ENCODE assay signal across 12 cellular contexts in the genomic region with DNA sequence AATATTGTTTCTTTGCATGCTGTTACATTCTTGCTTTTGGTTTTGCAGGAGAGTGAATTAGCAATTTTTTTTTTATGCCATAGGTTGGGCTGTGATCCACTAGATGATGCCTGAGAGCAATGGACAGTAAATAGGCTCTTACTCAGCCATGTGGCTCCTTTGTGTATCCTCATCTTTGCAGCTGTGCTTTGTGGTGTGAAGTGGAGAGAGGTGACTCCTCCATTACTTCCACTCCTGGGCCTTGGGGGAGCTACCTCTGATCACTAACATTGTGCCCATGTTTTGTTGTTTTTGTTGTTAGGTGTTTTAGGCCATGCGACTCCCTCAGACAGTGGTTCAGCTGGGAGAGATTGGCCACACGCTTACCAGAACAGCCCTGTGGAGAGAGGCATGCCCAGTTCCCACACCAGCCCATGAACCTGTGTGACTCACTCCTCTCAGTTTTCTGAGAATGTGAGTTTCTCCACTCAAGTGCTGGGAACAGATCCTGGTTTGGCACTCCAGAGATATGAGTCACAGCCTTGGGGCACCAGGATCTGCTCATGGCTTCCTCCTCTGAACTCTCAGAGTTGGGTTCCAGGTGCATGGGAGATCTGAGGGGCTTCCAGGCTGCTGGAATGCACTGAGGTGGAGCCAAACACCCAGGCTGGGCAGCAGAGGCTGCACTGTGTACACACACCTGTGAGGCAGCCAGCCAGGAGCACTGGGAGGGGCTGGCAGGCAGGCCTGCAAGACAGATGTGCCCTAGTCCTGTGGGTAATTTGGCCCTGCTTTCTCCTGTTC.
A peak's percentile ranks its signal among the peaks of the same experiment; 100 is the strongest.
DNase-seq lines count a peak whose midpoint lies in the region; ATAC-seq, FAIRE-seq and TF ChIP-seq lines count a peak whose summit lies in the region.
"Had no signal": no experiment of that assay in that cellular context is flagged by ENCODE, and none has a peak within 500 bp of the region (broad histone marks: within the 10 kb centered on the region; RNA-seq: fewer than 3 reads in every experiment).

No MANE protein-coding gene starts in this region.

- peak overlapping the region; percentile 85 for H2AFZ ChIP-seq in keratinocyte (ENCODE audit: control insufficient read depth, low read length)

- no peak for TF ChIP-seq POLR2A in vagina (IDR thresholded peaks at IDR 0.05)

- H3K4me3 ChIP-seq in astrocyte of the spinal cord (ENCODE audit: low read depth, low read length) (no peak overlapping the region), keratinocyte (ENCODE audit: control insufficient read depth in 2 of 3, extremely low read depth in 1 of 3, insufficient read depth in 2 of 3, low read depth in 1 of 3, low read length in 3 of 3) (no peak overlapping the region), vagina (no peak overlapping the region)
- H3K4me3 ChIP-seq: testis had no signal

- H3K36me3 ChIP-seq in keratinocyte (ENCODE audit: control insufficient read depth in 2 of 2, extremely low read depth in 1 of 2, insufficient read depth in 2 of 2, low read length in 2 of 2) = no peaks in the 10 kb centered on the region
- H3K36me3 ChIP-seq in vagina = no peaks in the 10 kb centered on the region

- dilution Hi-C loops in keratinocyte (cut with MboI; ENCODE audit: extremely low pct_ligation_motif_present, low sequenced_read_pairs) = no loop called here

- H3K4me1 ChIP-seq in keratinocyte (ENCODE audit: control insufficient read depth, extremely low read depth, insufficient read depth, low read length) (peaks cover 18% of the 10 kb centered on the region), vagina (no peaks in the 10 kb centered on the region)
- H3K4me1 ChIP-seq: testis had no signal

- H3K27ac ChIP-seq in keratinocyte (ENCODE audit: control insufficient read depth, insufficient read depth, low read length) (peak overlapping the region; percentile 73), vagina (no peak overlapping the region)
- H3K27ac ChIP-seq: testis had no signal

- H3K79me2 ChIP-seq in keratinocyte (ENCODE audit: control insufficient read depth, insufficient read depth, low read length) = no peaks in the 10 kb centered on the region

- peak overlapping the region; percentile 33 for H3K9ac ChIP-seq in keratinocyte (ENCODE audit: control insufficient read depth, extremely low read depth, insufficient read depth, low read length)

- DNase-seq in Right ventricle myocardium inferior (ENCODE audit: missing footprints) (no peak), cardiac septum (ENCODE audit: low spot score) (no peak), astrocyte of the spinal cord (ENCODE audit: low read depth, low spot score) (peak; percentile 95), keratinocyte (ENCODE audit: low read depth, low spot score) (peak; percentile 93), vagina (ENCODE audit: extremely low spot score in 2 of 2) (peak; percentile 92 to 97), UCSD-AML1 (lab: John Stamatoyannopoulos, UW; ENCODE audit: unreplicated experiment) (no peak), NAMALWA (ENCODE audit: low spot score) (no peak), G401 (ENCODE audit: low spot score) (no peak)
- DNase-seq: activated CD4-positive, alpha-beta T cell treated with anti-CD3 and anti-CD28 coated beads, Interleukin-2, amount 10 ng/mL, durations not matched to agents 7 days and 5 days; central memory CD4-positive, alpha-beta T cell; testis had no signal

- in situ Hi-C loops in astrocyte of the spinal cord (cut with HindIII; ENCODE audit: low sequenced_read_pairs) = no loop called here
- in situ Hi-C loops in G401 (cut with HindIII; ENCODE audit: low sequenced_read_pairs) = no loop called here

- H3K9me1 ChIP-seq in keratinocyte (ENCODE audit: control insufficient read depth, extremely low read depth, insufficient read depth, low read length) = peaks cover 2% of the 10 kb centered on the region

- intact Hi-C loops in Right ventricle myocardium inferior (cut with DNase I) (no loop called here), cardiac septum (cut with DNase I) (no loop called here), vagina (cut with DNase I) (no loop called here)

- H3K4me2 ChIP-seq in keratinocyte (ENCODE audit: control insufficient read depth, extremely low read depth, insufficient read depth, low read depth, low read length) = peak overlapping the region; percentile 39

- FAIRE-seq in keratinocyte (lab: Jason Lieb, UNC) = peak; percentile 100

- no peaks in the 10 kb centered on the region for H3K27me3 ChIP-seq in keratinocyte (ENCODE audit: control insufficient read depth, extremely low read depth, insufficient read depth, low read length)
- H3K27me3 ChIP-seq in vagina = no peaks in the 10 kb centered on the region
- H3K27me3 ChIP-seq: testis had no signal

- peaks cover 4% of the 10 kb centered on the region for H3K9me3 ChIP-seq in keratinocyte (ENCODE audit: control insufficient read depth, low read depth, low read length)
- H3K9me3 ChIP-seq in vagina = peaks cover 4% of the 10 kb centered on the region
- H3K9me3 ChIP-seq: testis had no signal

- TF ChIP-seq CTCF in astrocyte of the spinal cord (IDR thresholded peaks at IDR 0.05; ENCODE audit: low read depth, low read length) = no peak
- peak in 2 of 3 experiments; percentile 4 to 35 for TF ChIP-seq CTCF in keratinocyte (optimal IDR thresholded peaks at IDR 0.05 in 1 of 3, IDR thresholded peaks at IDR 0.05 in 1 of 3, conservative IDR thresholded peaks at IDR 0.05 in 1 of 3; ENCODE audit: extremely low read depth in 1 of 3, insufficient read depth in 2 of 3, low read length in 3 of 3)
- TF ChIP-seq CTCF in vagina (IDR thresholded peaks at IDR 0.05) = no peak

- no peaks in the 10 kb centered on the region for H4K20me1 ChIP-seq in keratinocyte (ENCODE audit: control insufficient read depth, extremely low read depth, insufficient read depth, low read length)

- peak; percentile 10 for ATAC-seq in Right ventricle myocardium inferior
- ATAC-seq: left lobe of liver had no signal

Comparison
In these comparisons a context has a peak if more than half of its experiments do, and no peak if none do; other contexts are left out.
1. DNase-seq: peak in astrocyte of the spinal cord (single experiment), keratinocyte (single experiment) and vagina (2 of 2); none in Right ventricle myocardium inferior (single experiment), cardiac septum (single experiment), UCSD-AML1 (single experiment), NAMALWA (single experiment) and G401 (single experiment).
2. CTCF ChIP-seq: peak in keratinocyte (2 of 3); none in astrocyte of the spinal cord (single experiment) and vagina (0 of 3).